ENCODE assay signal across 28 cellular contexts in the genomic region with DNA sequence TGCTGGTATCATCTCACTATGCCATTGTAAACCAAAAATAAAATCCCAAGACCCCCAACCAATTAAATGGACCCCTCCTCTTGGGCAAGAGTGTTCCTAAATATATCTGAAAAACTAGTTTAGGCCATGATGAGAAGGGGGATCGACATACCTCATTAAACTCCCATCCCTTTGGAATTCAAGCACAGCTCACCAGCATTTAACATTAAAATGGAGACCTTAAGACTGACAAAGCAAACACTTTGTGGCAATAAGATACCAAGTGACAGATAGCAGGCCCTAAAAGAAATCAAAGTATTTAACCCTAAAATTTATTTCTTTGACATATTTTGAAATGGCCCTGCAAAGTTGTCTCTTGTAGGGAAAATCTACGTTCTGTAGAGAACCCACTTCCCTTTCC.
"Had no signal": no experiment of that assay in that cellular context is flagged by ENCODE, and none has a peak within 500 bp of the region (broad histone marks: within the 10 kb centered on the region; RNA-seq: fewer than 3 reads in every experiment).

No MANE protein-coding gene starts in this region.

- H3K36me3 Mint-ChIP-seq: memory B cell; naive B cell; natural killer cell treated with Interleukin-12 subunit alpha and Interleukin-12 subunit beta and Interleukin-15 and Interleukin-18, amount 100 ng/mL, for 72 hours; neural progenitor cell; stimulated activated naive B cell treated with anti-CD40 and anti-IgM and Interleukin-4, amounts not matched to agents 10 μg/mL and 1 μg/mL and 100 μg/mL, for 72 hours had no signal

- H3K27me3 Mint-ChIP-seq: dendritic cell treated with granulocyte-macrophage colony-stimulating factor and Interleukin-4, amounts not matched to agents 40 ng/mL and 50 ng/mL, for 4 days; memory B cell; naive B cell; natural killer cell treated with Interleukin-12 subunit alpha and Interleukin-12 subunit beta and Interleukin-15 and Interleukin-18, amount 100 ng/mL, for 72 hours; progenitor cell of endocrine pancreas; stimulated activated naive B cell treated with anti-CD40 and anti-IgM and Interleukin-4, amounts not matched to agents 10 μg/mL and 1 μg/mL and 100 μg/mL, for 72 hours; stimulated activated naive CD8-positive, alpha-beta T cell treated with anti-CD3 and anti-CD28 coated beads, Interleukin-15, Interleukin-2, amounts not matched to agents 100 ng/mL and 50 ng/mL, for 24 hours had no signal

- H3K9me3 ChIP-seq: colonic mucosa, esophagus squamous epithelium, heart left ventricle, right lobe of liver, thoracic aorta, tibial nerve, upper lobe of left lung, uterus had no signal

- H3K4me1 ChIP-seq: colonic mucosa, esophagus squamous epithelium, heart left ventricle, parathyroid adenoma, right lobe of liver, uterus had no signal

- H3K4me3 Mint-ChIP-seq: dendritic cell treated with granulocyte-macrophage colony-stimulating factor and Interleukin-4, amounts not matched to agents 40 ng/mL and 50 ng/mL, for 4 days; memory B cell; mesothelial cell of epicardium; naive B cell; natural killer cell treated with Interleukin-12 subunit alpha and Interleukin-12 subunit beta and Interleukin-15 and Interleukin-18, amount 100 ng/mL, for 72 hours; neural progenitor cell; stimulated activated naive B cell treated with anti-CD40 and anti-IgM and Interleukin-4, amounts not matched to agents 10 μg/mL and 1 μg/mL and 100 μg/mL, for 72 hours; stimulated activated naive CD8-positive, alpha-beta T cell treated with anti-CD3 and anti-CD28 coated beads, Interleukin-15, Interleukin-2, amounts not matched to agents 100 ng/mL and 50 ng/mL, for 24 hours had no signal

- H3K4me2 ChIP-seq: hepatocyte, neural progenitor cell had no signal

- H3K27ac Mint-ChIP-seq: dendritic cell treated with granulocyte-macrophage colony-stimulating factor and Interleukin-4, amounts not matched to agents 40 ng/mL and 50 ng/mL, for 4 days; memory B cell; mesothelial cell of epicardium; naive B cell; natural killer cell treated with Interleukin-12 subunit alpha and Interleukin-12 subunit beta and Interleukin-15 and Interleukin-18, amount 100 ng/mL, for 72 hours; neural progenitor cell; progenitor cell of endocrine pancreas; stimulated activated naive B cell treated with anti-CD40 and anti-IgM and Interleukin-4, amounts not matched to agents 10 μg/mL and 1 μg/mL and 100 μg/mL, for 72 hours; stimulated activated naive CD8-positive, alpha-beta T cell treated with anti-CD3 and anti-CD28 coated beads, Interleukin-15, Interleukin-2, amounts not matched to agents 100 ng/mL and 50 ng/mL, for 24 hours had no signal

- H3K4me3 ChIP-seq: colonic mucosa, esophagus squamous epithelium, heart left ventricle, hepatocyte, lung, mucosa of descending colon, neural progenitor cell, right lobe of liver, thoracic aorta, tibial nerve, upper lobe of left lung, uterus had no signal

- H3K9ac ChIP-seq: neural progenitor cell, parathyroid adenoma had no signal

- H2AFZ ChIP-seq: hepatocyte, neural progenitor cell, parathyroid adenoma had no signal

- H3K79me2 ChIP-seq: hepatocyte, parathyroid adenoma had no signal

- H3K4me1 Mint-ChIP-seq: memory B cell; naive B cell; stimulated activated naive B cell treated with anti-CD40 and anti-IgM and Interleukin-4, amounts not matched to agents 10 μg/mL and 1 μg/mL and 100 μg/mL, for 72 hours had no signal

- ATAC-seq: heart left ventricle; left lobe of liver; mucosa of descending colon; natural killer cell treated with Interleukin-12 subunit alpha and Interleukin-12 subunit beta and Interleukin-15 and Interleukin-18, amount 100 ng/mL, for 72 hours; right lobe of liver; stimulated activated naive B cell treated with anti-CD40 and anti-IgM and Interleukin-4, amounts not matched to agents 10 μg/mL and 1 μg/mL and 100 μg/mL, for 72 hours had no signal

- H3K36me3 ChIP-seq: colonic mucosa, esophagus squamous epithelium, heart left ventricle, neural progenitor cell, right lobe of liver, thoracic aorta, tibial nerve, upper lobe of left lung, uterus had no signal

- H3K27ac ChIP-seq: colonic mucosa, esophagus squamous epithelium, heart left ventricle, hepatocyte, neural progenitor cell, parathyroid adenoma, right lobe of liver, thoracic aorta, tibial nerve, upper lobe of left lung, uterus had no signal

- H3K27me3 ChIP-seq: colonic mucosa, esophagus squamous epithelium, heart left ventricle, hepatocyte, neural progenitor cell, right lobe of liver, tibial nerve, upper lobe of left lung, uterus had no signal

- DNase-seq: colonic mucosa; effector CD8-positive, alpha-beta T cell; erythroblast; esophagus squamous epithelium; foreskin melanocyte; heart left ventricle; mucosa of descending colon; naive B cell; right lobe of liver; small intestine; stimulated activated CD4-positive, alpha-beta T cell treated with anti-CD3 and anti-CD28 coated beads, Interleukin-15, amount 100 ng/mL, for 24 hours; stimulated activated CD4-positive, alpha-beta T cell treated with anti-CD3 and anti-CD28 coated beads, Interleukin-2, amount 100 ng/mL, for 48 hours; stimulated activated naive B cell treated with anti-CD40 and anti-IgM and Interleukin-4, amounts not matched to agents 10 μg/mL and 1 μg/mL and 100 μg/mL, for 72 hours; upper lobe of left lung; uterus had no signal
